Comparison of ENCODE assay signal across 1 cellular context in genomic region chr18:42614619-42615293, GRCh38.
TF ChIP-seq lines count a peak whose summit lies in the region.

No MANE protein-coding gene starts in this region.

TF ChIP-seq in H1, 55 proteins besides CTCF, POLR2A, EP300 and RAD21:
- no peak for TF ChIP-seq KDM4A (IDR thresholded peaks at IDR 0.05; ENCODE audit: low read depth, low read length, severe bottlenecking)
- TF ChIP-seq BCL11A (IDR thresholded peaks at IDR 0.05; ENCODE audit: low read depth in 2 of 2, low read length in 2 of 2) = no peak
- TF ChIP-seq, protein P1, sequence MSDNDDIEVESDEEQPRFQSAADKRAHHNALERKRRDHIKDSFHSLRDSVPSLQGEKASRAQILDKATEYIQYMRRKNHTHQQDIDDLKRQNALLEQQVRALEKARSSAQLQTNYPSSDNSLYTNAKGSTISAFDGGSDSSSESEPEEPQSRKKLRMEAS (IDR thresholded peaks at IDR 0.05) = no peak
- TF ChIP-seq CREB1 (IDR thresholded peaks at IDR 0.05) = no peak
- TF ChIP-seq PHF8 (conservative IDR thresholded peaks at IDR 0.05; ENCODE audit: low read depth, low read length) = no peak
- no peak for TF ChIP-seq JUN (IDR thresholded peaks at IDR 0.05; ENCODE audit: low read depth, low read length)
